Comparison of ENCODE assay signal across 8 cellular contexts in genomic region chr6:137866914-137867684, GRCh38. TPM values are rescaled to one million over a fixed set of nuclear protein-coding genes. Genes with fewer than 3 reads are reported as not detected.
A peak's percentile ranks its signal among the peaks of the same experiment; 100 is the strongest.
DNase-seq lines count a peak whose midpoint lies in the region; ATAC-seq, FAIRE-seq and TF ChIP-seq lines count a peak whose summit lies in the region.

TSS of gene TNFAIP3 (plus strand) at chr6:137867259. CDS start at chr6:137871228, 3,969 bp downstream.

- peak within 1 kb of the TSS; percentile 89 for H3K4me3 Mint-ChIP-seq in T-helper 2 cell treated with Interferon-gamma antibody and Interleukin-4, amounts not matched to agents 5 μg/mL and 100 μg/mL, for 36 hours
- H3K4me3 Mint-ChIP-seq in astrocyte (ENCODE audit: unreplicated experiment) = peak within 1 kb of the TSS; percentile 95

- H3K79me2 ChIP-seq in astrocyte (ENCODE audit: insufficient read depth, low read length) (peaks cover 40% of the 10 kb centered on the region), hepatocyte (peaks cover 48% of the 10 kb centered on the region)

- H3K9me3 ChIP-seq in astrocyte (ENCODE audit: insufficient read depth, low read depth, low read length) = no peaks in the 10 kb centered on the region
- no peaks in the 10 kb centered on the region for H3K9me3 ChIP-seq in hepatocyte (ENCODE audit: low read depth)

- WGBS in hepatocyte (ENCODE audit: low lambda C conversion rate, missing lambda C conversion rate) = 1% methylated on average over 57 of the region's 87 CpGs

- peaks cover 27% of the 10 kb centered on the region for H3K4me1 ChIP-seq in astrocyte (ENCODE audit: insufficient read depth, low read length)
- H3K4me1 ChIP-seq in hepatocyte (ENCODE audit: insufficient read depth) = peaks cover 21% of the 10 kb centered on the region

- no peak for FAIRE-seq in astrocyte (lab: Jason Lieb, UNC)

- H3K36me3 Mint-ChIP-seq in T-helper 2 cell treated with Interferon-gamma antibody and Interleukin-4, amounts not matched to agents 5 μg/mL and 100 μg/mL, for 36 hours (ENCODE audit: low read depth) = peaks cover 29% of the 10 kb centered on the region
- H3K36me3 Mint-ChIP-seq in astrocyte (ENCODE audit: low read depth, unreplicated experiment) = no peaks in the 10 kb centered on the region

- no peaks in the 10 kb centered on the region for H3K27me3 Mint-ChIP-seq in T-helper 2 cell treated with Interferon-gamma antibody and Interleukin-4, amounts not matched to agents 5 μg/mL and 100 μg/mL, for 36 hours (ENCODE audit: low read depth)
- H3K27me3 Mint-ChIP-seq in astrocyte (ENCODE audit: low read depth, unreplicated experiment) = no peaks in the 10 kb centered on the region

- peak within 1 kb of the TSS; percentile 88 for H3K27ac Mint-ChIP-seq in T-helper 2 cell treated with Interferon-gamma antibody and Interleukin-4, amounts not matched to agents 5 μg/mL and 100 μg/mL, for 36 hours
- peak within 1 kb of the TSS; percentile 79 for H3K27ac Mint-ChIP-seq in astrocyte (ENCODE audit: unreplicated experiment)

- H3K4me1 Mint-ChIP-seq in T-helper 2 cell treated with Interferon-gamma antibody and Interleukin-4, amounts not matched to agents 5 μg/mL and 100 μg/mL, for 36 hours (ENCODE audit: low read depth) = peaks cover 42% of the 10 kb centered on the region
- peaks cover 22% of the 10 kb centered on the region for H3K4me1 Mint-ChIP-seq in astrocyte (ENCODE audit: low read depth, unreplicated experiment)

- no peaks in the 10 kb centered on the region for H3K9me3 Mint-ChIP-seq in T-helper 2 cell treated with Interferon-gamma antibody and Interleukin-4, amounts not matched to agents 5 μg/mL and 100 μg/mL, for 36 hours
- no peaks in the 10 kb centered on the region for H3K9me3 Mint-ChIP-seq in astrocyte (ENCODE audit: unreplicated experiment)

- peak; percentile 70 for ATAC-seq in GM18502 (IDR thresholded peaks at IDR 0.05; ENCODE audit: poor library complexity, unreplicated experiment)
- peak; percentile 63 for ATAC-seq in HG02884 (IDR thresholded peaks at IDR 0.05; ENCODE audit: unreplicated experiment)

- H3K27me3 ChIP-seq in astrocyte (ENCODE audit: insufficient read depth, low read length) = no peaks in the 10 kb centered on the region
- H3K27me3 ChIP-seq in hepatocyte = no peaks in the 10 kb centered on the region

- H3K36me3 ChIP-seq in astrocyte (ENCODE audit: insufficient read depth, low read length) (no peaks in the 10 kb centered on the region), hepatocyte (replicated peaks; ENCODE audit: insufficient read depth, low read depth) (peaks cover 6% of the 10 kb centered on the region)

- H4K20me1 ChIP-seq in astrocyte (ENCODE audit: insufficient read depth, low read length) (peaks cover 13% of the 10 kb centered on the region), hepatocyte (ENCODE audit: insufficient read depth, poor library complexity, severe bottlenecking) (peaks cover 4% of the 10 kb centered on the region)

- DNase-seq in NCI-H146 (lab: John Stamatoyannopoulos, UW) (peak; percentile 91), astrocyte (ENCODE audit: low read depth) (peak; percentile 82), hepatocyte (ENCODE audit: low spot score) (peak; percentile 97), retinal pigment epithelial cell (ENCODE audit: low read depth) (no peak), OCI-M2 (lab: John Stamatoyannopoulos, UW; ENCODE audit: unreplicated experiment) (no peak)
- DNase-seq in T-helper 2 cell treated with Interferon-gamma antibody and Interleukin-4, amounts not matched to agents 5 μg/mL and 100 μg/mL, for 36 hours (ENCODE audit: low spot score) = peak; percentile 97

- H3K9ac ChIP-seq in astrocyte (ENCODE audit: low read length) = peak within 1 kb of the TSS; percentile 82

- TF ChIP-seq CTCF in astrocyte (IDR thresholded peaks at IDR 0.05; ENCODE audit: insufficient read depth, low read depth, low read length) (peak; percentile 36), hepatocyte (IDR thresholded peaks at IDR 0.05; ENCODE audit: poor library complexity) (peak; percentile 71), retinal pigment epithelial cell (conservative IDR thresholded peaks at IDR 0.05; ENCODE audit: low read depth, low read length) (peak; percentile 64)

- H2AFZ ChIP-seq in astrocyte (ENCODE audit: low read depth, low read length) (peak within 1 kb of the TSS; percentile 79), hepatocyte (peak within 1 kb of the TSS; percentile 90)

- no peaks in the 10 kb centered on the region for H3K9me2 ChIP-seq in hepatocyte (replicated peaks; ENCODE audit: insufficient read depth)

- H3K4me3 ChIP-seq in astrocyte (ENCODE audit: insufficient read depth, low read depth, low read length) (peak within 1 kb of the TSS; percentile 83), hepatocyte (peak within 1 kb of the TSS; percentile 87), retinal pigment epithelial cell (ENCODE audit: low read length) (peak within 1 kb of the TSS; percentile 58)

- H3K27ac ChIP-seq in astrocyte (ENCODE audit: low read depth, low read length) (peak within 1 kb of the TSS; percentile 74), hepatocyte (peak within 1 kb of the TSS; percentile 95)

- peak within 1 kb of the TSS; percentile 91 for H3K4me2 ChIP-seq in astrocyte (ENCODE audit: low read length)
- H3K4me2 ChIP-seq in hepatocyte = peak within 1 kb of the TSS; percentile 96

RNA-seq across cellular contexts. Expression of gene TNFAIP3, which starts in this region (rescaled TPM):
- total RNA-seq in astrocyte = 16.2 and 16.8 TPM in 2 replicates
- 61.9 and 73.4 TPM in 2 replicates for total RNA-seq in hepatocyte
- 141 and 164 TPM in 2 replicates for polyA plus RNA-seq in hepatocyte

Comparison
In these comparisons a context has a peak if more than half of its experiments do, and no peak if none do; other contexts are left out.
1. DNase-seq: peak in NCI-H146 (single experiment), T-helper 2 cell treated with Interferon-gamma antibody and Interleukin-4, amounts not matched to agents 5 μg/mL and 100 μg/mL, for 36 hours (single experiment), astrocyte (single experiment) and hepatocyte (single experiment); none in retinal pigment epithelial cell (single experiment) and OCI-M2 (single experiment).
2. Peak in every context shown above with its lines, with median percentiles within 50 percentile points of each other: H3K4me3 ChIP-seq and CTCF ChIP-seq.